ENCODE assay signal across 1 cellular context in genomic region chr19:53055117-53055516, GRCh38.
TF ChIP-seq lines count a peak whose summit lies in the region.

No MANE protein-coding gene starts in this region.

TF ChIP-seq in IMR-90, 13 proteins besides CTCF, POLR2A, EP300 and RAD21:
- TF ChIP-seq CHD1 (IDR thresholded peaks at IDR 0.05; ENCODE audit: low read depth, low read length) = no peak
- TF ChIP-seq MXI1 (IDR thresholded peaks at IDR 0.05; ENCODE audit: borderline replicate concordance, low read depth, low read length) = no peak
- TF ChIP-seq ELK1 (IDR thresholded peaks at IDR 0.05; ENCODE audit: borderline replicate concordance, low read depth, low read length) = no peak
- no peak for TF ChIP-seq RCOR1 (IDR thresholded peaks at IDR 0.05; ENCODE audit: insufficient replicate concordance, low read length)
- TF ChIP-seq NFE2L2 (IDR thresholded peaks at IDR 0.05; ENCODE audit: low read depth, low read length) = no peak
- TF ChIP-seq FOS (IDR thresholded peaks at IDR 0.05; ENCODE audit: low read depth, low read length) = no peak
- no peak for TF ChIP-seq USF2 (IDR thresholded peaks at IDR 0.05; ENCODE audit: low read depth, low read length)
- TF ChIP-seq BHLHE40 (IDR thresholded peaks at IDR 0.05; ENCODE audit: low read depth, low read length) = no peak
